9 cellular contexts compared by ENCODE assay signal in genomic region chr2:222707689-222708273, GRCh38. TPM values are rescaled to one million over a fixed set of nuclear protein-coding genes. Genes with fewer than 3 reads are reported as not detected.
A peak's percentile ranks its signal among the peaks of the same experiment; 100 is the strongest.
DNase-seq lines count a peak whose midpoint lies in the region; ATAC-seq, FAIRE-seq and TF ChIP-seq lines count a peak whose summit lies in the region.
"Had no signal": no experiment of that assay in that cellular context is flagged by ENCODE, and none has a peak within 500 bp of the region (broad histone marks: within the 10 kb centered on the region; RNA-seq: fewer than 3 reads in every experiment).

No MANE protein-coding gene starts in this region.

- H3K4me1 ChIP-seq in A549, result peaks cover 15% of the 10 kb centered on the region; the same call in 2 of the 3 replicates
- H3K4me1 ChIP-seq in CD4-positive, alpha-beta memory T cell (ENCODE audit: insufficient read depth, low read length), result peaks cover 6% of the 10 kb centered on the region

- intact Hi-C loops in CD4-positive, alpha-beta memory T cell (cut with micrococcal nuclease), result loop anchor here (1.0 to 5.0 kb wide), 2 partner anchors 232 to 1575 kb away; no protein-coding TSS in a partner anchor

- H3K27me3 Mint-ChIP-seq in CD4-positive, alpha-beta memory T cell, result peaks cover 29 to 37% of the 10 kb centered on the region in 2 donors

- no peaks in the 10 kb centered on the region for H3K36me3 ChIP-seq in CD4-positive, alpha-beta memory T cell (ENCODE audit: insufficient read depth, low read length)
- H3K36me3 ChIP-seq: cardiac muscle cell had no signal

- no peak overlapping the region for H3K4me3 ChIP-seq in A549
- no peak overlapping the region for H3K4me3 ChIP-seq in fibroblast of mammary gland (ENCODE audit: control insufficient read depth, low read depth, low read length)
- no peak overlapping the region for H3K4me3 ChIP-seq in CD4-positive, alpha-beta memory T cell (ENCODE audit: low read length in 2 of 2)
- H3K4me3 ChIP-seq: cardiac muscle cell had no signal

- H3K27ac Mint-ChIP-seq in CD4-positive, alpha-beta memory T cell, result peak overlapping the region in 1 of 7 donors; percentile 48

- H3K36me3 Mint-ChIP-seq in CD4-positive, alpha-beta memory T cell, result no peaks in the 10 kb centered on the region

- H3K27me3 ChIP-seq in CD4-positive, alpha-beta memory T cell (ENCODE audit: insufficient read depth, low read length), result no peaks in the 10 kb centered on the region
- H3K27me3 ChIP-seq: cardiac muscle cell had no signal

- 25% methylated on average over 10 of the region's 10 CpGs for WGBS in A549 (ENCODE audit: missing lambda C conversion rate)

- H3K9me3 ChIP-seq in A549, result no peaks in the 10 kb centered on the region
- no peaks in the 10 kb centered on the region for H3K9me3 ChIP-seq in CD4-positive, alpha-beta memory T cell (ENCODE audit: control insufficient read depth in 1 of 2, low read length in 2 of 2)

- CTCF ChIA-PET in A549 (lab: Yijun Ruan, JAX), result interaction anchor here (0.6 to 8.0 kb wide), 32 partner anchors 8 to 1177 kb away, joined by 3 to 71 read pairs (median 5); partner anchors contain the start of gene ACSL3
- CTCF ChIA-PET in CD4-positive, alpha-beta memory T cell (lab: Charles Lee; ENCODE audit: partially characterized antibody), result interaction anchor here (0.6 to 7.8 kb wide), 14 partner anchors 8 to 232 kb away, joined by 3 to 79 read pairs (median 5); no protein-coding TSS in a partner anchor

- TF ChIP-seq POLR2A in A549 (IDR thresholded peaks at IDR 0.05; ENCODE audit: low read length), result no peak

- no peak for TF ChIP-seq CTCF in A549 (IDR thresholded peaks at IDR 0.05)
- TF ChIP-seq CTCF in fibroblast of mammary gland (conservative IDR thresholded peaks at IDR 0.05; ENCODE audit: control insufficient read depth, insufficient read depth, low read depth, low read length), result no peak

- no peak for TF ChIP-seq RAD21 in A549 (conservative IDR thresholded peaks at IDR 0.05 in 1 of 2, IDR thresholded peaks at IDR 0.05 in 1 of 2)

- no peak overlapping the region for H3K4me3 Mint-ChIP-seq in CD4-positive, alpha-beta memory T cell

- peak in 1 of 2 experiments; percentile 42 for DNase-seq in A549 (ENCODE audit: low read depth in 1 of 2, low spot score in 1 of 2)
- peak; percentile 65 for DNase-seq in MV-4-11 (lab: John Stamatoyannopoulos, UW)
- peak; percentile 81 for DNase-seq in fibroblast of mammary gland (ENCODE audit: low read depth)
- DNase-seq in NCI-H2196 treated with DMSO at 0.1 percent for 48 hours (lab: John Stamatoyannopoulos, UW; ENCODE audit: unreplicated experiment), result no peak
- no peak for DNase-seq in NCI-H2196 (lab: John Stamatoyannopoulos, UW; ENCODE audit: unreplicated experiment)
- DNase-seq in CD4-positive, alpha-beta memory T cell, result no peak
- no peak for DNase-seq in SKM-1 (lab: John Stamatoyannopoulos, UW; ENCODE audit: unreplicated experiment)

- peak overlapping the region; percentile 78 for H3K4me2 ChIP-seq in A549

- peaks cover 0 to 2% (median 0%) of the 10 kb centered on the region in 8 donors for H3K9me3 Mint-ChIP-seq in CD4-positive, alpha-beta memory T cell

- no peak for FAIRE-seq in A549 (lab: Jason Lieb, UNC)

- no peak for TF ChIP-seq EP300 in A549 (IDR thresholded peaks at IDR 0.05)

- peak overlapping the region; percentile 41 to 64; a peak in 4 of 6 replicates for H3K27ac ChIP-seq in A549
- H3K27ac ChIP-seq in CD4-positive, alpha-beta memory T cell (ENCODE audit: low read depth, low read length), result no peak overlapping the region
- H3K27ac ChIP-seq: cardiac muscle cell had no signal

- ATAC-seq in A549 (no peak), GM19025 (IDR thresholded peaks at IDR 0.05; ENCODE audit: low read depth, unreplicated experiment) (peak; percentile 34)

- no peaks in the 10 kb centered on the region for H3K4me1 Mint-ChIP-seq in CD4-positive, alpha-beta memory T cell

- POLR2A ChIA-PET in A549 (lab: Yijun Ruan, JAX), result interaction anchor here (1.9 kb wide), 1 partner anchor 154 kb away, joined by 7 read pairs; no protein-coding TSS in a partner anchor
- POLR2A ChIA-PET in CD4-positive, alpha-beta memory T cell (lab: Charles Lee; ENCODE audit: partially characterized antibody), result no interaction called here

TF ChIP-seq in A549, 52 proteins besides CTCF, POLR2A, EP300 and RAD21:
- TF ChIP-seq KDM1A (IDR thresholded peaks at IDR 0.05; ENCODE audit: low read depth) (no peak), RNF2 (IDR thresholded peaks at IDR 0.05; ENCODE audit: borderline replicate concordance, low read depth) (no peak), FOXS1 (CRISPR knock-in tag; IDR thresholded peaks at IDR 0.05) (no peak), HDAC2 (IDR thresholded peaks at IDR 0.05) (no peak), ZC3H11A (IDR thresholded peaks at IDR 0.05) (no peak), ZFP36 (IDR thresholded peaks at IDR 0.05; ENCODE audit: borderline replicate concordance, partially characterized antibody) (no peak), BCL3 (IDR thresholded peaks at IDR 0.05) (no peak), ZNF302 (CRISPR knock-in tag; IDR thresholded peaks at IDR 0.05) (no peak), CBX8 (IDR thresholded peaks at IDR 0.05) (no peak), MAFK (IDR thresholded peaks at IDR 0.05; ENCODE audit: partially characterized antibody) (no peak), HEYL (CRISPR knock-in tag; IDR thresholded peaks at IDR 0.05) (no peak), FOSB (CRISPR knock-in tag; IDR thresholded peaks at IDR 0.05) (no peak), HOXA7 (CRISPR knock-in tag; IDR thresholded peaks at IDR 0.05) (no peak), RCOR1 (IDR thresholded peaks at IDR 0.05; ENCODE audit: low read depth, low read length) (no peak)
TF ChIP-seq in A549: peak in this region for 0.

RNA-seq across cellular contexts. Expression of gene MOGAT1, which starts 36.3 kb away (rescaled TPM):
- polyA plus RNA-seq in A549 (2011; rRNA removed) (not detected in 2 replicates), A549 (2017; fragmentation: RNase III; extraction: RNeasy Plus Mini Kit Qiagen cat#74134 plus additional on column Dnase treatment) (not detected in 3 replicates)
- not detected in 2 replicates for polyA plus RNA-seq in A549 (2012; cell fraction: cytosol; rRNA removed)
- not detected in 2 replicates for polyA plus RNA-seq in A549 (2012; cell fraction: nucleus; rRNA removed)
- not detected in 2 replicates for polyA minus RNA-seq in A549 (2011; rRNA and poly(A)+ RNA removed)
- not detected for total RNA-seq in CD4-positive, alpha-beta memory T cell
- not detected for polyA plus RNA-seq in CD4-positive, alpha-beta memory T cell
- total RNA-seq: cardiac muscle cell had no signal
- polyA plus RNA-seq: cardiac muscle cell had no signal

RNA-seq across cellular contexts. Expression of gene FARSB, which starts 51.9 kb away (rescaled TPM):
- polyA plus RNA-seq in A549 (2011; rRNA removed) (67.3 and 77.4 TPM in 2 replicates), A549 (2017; fragmentation: RNase III; extraction: RNeasy Plus Mini Kit Qiagen cat#74134 plus additional on column Dnase treatment) (41.0 to 50.4 TPM (median 42.1 TPM) in 3 replicates)
- polyA plus RNA-seq in A549 (2012; cell fraction: cytosol; rRNA removed), result 27.6 and 29.2 TPM in 2 replicates
- polyA plus RNA-seq in A549 (2012; cell fraction: nucleus; rRNA removed), result 13.1 and 18.4 TPM in 2 replicates
- 28.0 and 31.9 TPM in 2 replicates for polyA minus RNA-seq in A549 (2011; rRNA and poly(A)+ RNA removed)
- total RNA-seq in CD4-positive, alpha-beta memory T cell, result 10 to 100 TPM; 11.2 to 11.8 TPM
- 10 to 100 TPM; 26.1 to 36.8 TPM for polyA plus RNA-seq in CD4-positive, alpha-beta memory T cell

Comparison
In these comparisons a context has a peak if more than half of its experiments do, and no peak if none do; other contexts are left out.
1. DNase-seq: peak in MV-4-11 (single experiment) and fibroblast of mammary gland (single experiment); none in NCI-H2196 treated with DMSO at 0.1 percent for 48 hours (single experiment), NCI-H2196 (single experiment), CD4-positive, alpha-beta memory T cell (0 of 5) and SKM-1 (single experiment).